Comparison of ENCODE assay signal across 9 cellular contexts in the genomic region with DNA sequence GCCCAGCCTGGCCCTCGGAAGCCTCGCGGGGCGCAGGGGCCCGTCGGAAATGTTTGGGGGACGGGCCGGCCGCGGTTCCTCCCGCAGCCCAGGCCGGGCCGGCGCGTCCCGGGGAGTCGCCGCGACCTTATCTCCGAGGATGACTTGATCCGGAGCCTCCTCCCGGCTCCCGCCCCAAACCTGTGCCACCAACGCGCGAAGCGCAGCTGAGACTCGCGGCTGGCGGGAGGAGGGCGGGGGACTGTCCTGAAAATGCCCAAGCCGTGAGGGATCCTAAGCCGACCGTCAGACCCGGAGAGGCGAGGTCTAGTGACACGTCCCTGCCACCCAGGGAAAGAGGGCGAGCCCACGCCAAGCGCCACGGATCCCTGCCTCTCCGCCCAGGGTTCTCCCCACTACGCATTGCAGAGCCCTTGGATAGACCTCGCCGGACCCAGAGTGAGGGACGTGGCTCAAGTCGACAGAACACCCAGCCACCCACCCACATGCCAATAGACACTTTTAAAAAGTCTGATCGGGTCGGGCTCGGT. TPM values are rescaled to one million over a fixed set of nuclear protein-coding genes. Genes with fewer than 3 reads are reported as not detected.
DNase-seq lines count a peak whose midpoint lies in the region; ATAC-seq and TF ChIP-seq lines count a peak whose summit lies in the region.
"Had no signal": no experiment of that assay in that cellular context is flagged by ENCODE, and none has a peak within 500 bp of the region (broad histone marks: within the 10 kb centered on the region; RNA-seq: fewer than 3 reads in every experiment).

No MANE protein-coding gene starts in this region.

- BruUV-seq in mammary epithelial cell (replicated peaks; lab: Mats Ljungman, UMichigan): no TSS peak

- H3K9me3 ChIP-seq in HUES6 (ENCODE audit: control insufficient read depth, insufficient read depth, low read depth, low read length) (no peaks in the 10 kb centered on the region), mammary epithelial cell (replicated peaks; ENCODE audit: insufficient read depth, low read length) (no peaks in the 10 kb centered on the region), lung (ENCODE audit: control insufficient read depth in 2 of 2, insufficient read depth in 1 of 2, low read length in 1 of 2) (peaks cover 0 to 2% of the 10 kb centered on the region in 2 donors), upper lobe of left lung (no peaks in the 10 kb centered on the region)

- H3K9ac ChIP-seq in HUES6 (ENCODE audit: low read length) (peak overlapping the region; percentile 32), mammary epithelial cell (ENCODE audit: insufficient read depth, low read length) (no peak overlapping the region)

- H2AFZ ChIP-seq in mammary epithelial cell (ENCODE audit: low read depth, low read length): peak overlapping the region; percentile 62

- ATAC-seq in Right ventricle myocardium superior (ENCODE audit: poor library complexity) (no peak), lung (ENCODE audit: insufficient read depth, low FRiP score) (no peak), upper lobe of left lung (ENCODE audit: low FRiP score in 2 of 2) (no peak)

- in situ Hi-C loops in mammary epithelial cell (cut with MboI; ENCODE audit: low sequenced_read_pairs in 2 of 2): no loop called here

- peak overlapping the region; percentile 55 for H3K4me3 ChIP-seq in HUES6 (ENCODE audit: low read depth, low read length)
- H3K4me3 ChIP-seq in mammary epithelial cell (replicated peaks in 1 of 3; ENCODE audit: insufficient read depth in 1 of 3, low read depth in 2 of 3, low read length in 3 of 3): peak overlapping the region in 2 of 3 experiments; percentile 23 to 24
- H3K4me3 ChIP-seq in lung: peak overlapping the region; percentile 31
- peak overlapping the region in 3 of 4 donors; percentile 41 to 73 (median 63) for H3K4me3 ChIP-seq in upper lobe of left lung

- H3K4me1 ChIP-seq in HUES6 (ENCODE audit: control insufficient read depth, insufficient read depth, low read length) (peaks cover 22% of the 10 kb centered on the region), mammary epithelial cell (ENCODE audit: insufficient read depth, low read length) (no peaks in the 10 kb centered on the region), lung (ENCODE audit: control insufficient read depth in 2 of 2, insufficient read depth in 2 of 2, low read length in 2 of 2) (no peaks in the 10 kb centered on the region), upper lobe of left lung (peaks cover 0 to 5% (median 0%) of the 10 kb centered on the region in 4 donors)

- no peak for TF ChIP-seq CTCF in mammary epithelial cell (conservative IDR thresholded peaks at IDR 0.05 in 1 of 2, IDR thresholded peaks at IDR 0.05 in 1 of 2; ENCODE audit: extremely low read depth in 1 of 2, insufficient read depth in 1 of 2, low read depth in 1 of 2, low read length in 2 of 2)
- TF ChIP-seq CTCF in lung (IDR thresholded peaks at IDR 0.05; ENCODE audit: control extremely low read depth, extremely low read depth): no peak
- TF ChIP-seq CTCF in upper lobe of left lung (IDR thresholded peaks at IDR 0.05): no peak

- dilution Hi-C loops in mammary epithelial cell (cut with HindIII; ENCODE audit: low sequenced_read_pairs): no loop called here

- TF ChIP-seq POLR2A in upper lobe of left lung (IDR thresholded peaks at IDR 0.05): no peak

- no peak overlapping the region for H3K27ac ChIP-seq in HUES6 (ENCODE audit: low read depth, low read length)
- no peak overlapping the region for H3K27ac ChIP-seq in mammary epithelial cell (ENCODE audit: insufficient read depth, low read depth, low read length)
- H3K27ac ChIP-seq in lung (ENCODE audit: low read depth in 1 of 2, low read length in 1 of 2): peak overlapping the region in 1 of 2 donors; percentile 85
- peak overlapping the region; percentile 18 to 89 (median 47) for H3K27ac ChIP-seq in upper lobe of left lung
- H3K27ac ChIP-seq: epithelial cell of prostate had no signal

- H3K79me2 ChIP-seq in mammary epithelial cell (ENCODE audit: insufficient read depth, low read length): no peaks in the 10 kb centered on the region

- H3K36me3 ChIP-seq in HUES6 (ENCODE audit: control insufficient read depth, insufficient read depth, low read length): peaks cover 16% of the 10 kb centered on the region
- no peaks in the 10 kb centered on the region for H3K36me3 ChIP-seq in mammary epithelial cell (ENCODE audit: insufficient read depth, low read length)
- H3K36me3 ChIP-seq in lung (ENCODE audit: control insufficient read depth in 2 of 2, insufficient read depth in 2 of 2, low read length in 2 of 2): peaks cover 4 to 6% of the 10 kb centered on the region in 2 donors
- peaks cover 0 to under 1% (median 0%) of the 10 kb centered on the region in 4 donors for H3K36me3 ChIP-seq in upper lobe of left lung

- H4K20me1 ChIP-seq in mammary epithelial cell (ENCODE audit: insufficient read depth, low read length): no peaks in the 10 kb centered on the region

- H3K4me2 ChIP-seq in mammary epithelial cell (ENCODE audit: insufficient read depth, low read depth, low read length): peak overlapping the region; percentile 73

- CTCF ChIA-PET in mammary epithelial cell (lab: Charles Lee; ENCODE audit: low non-redundant PET): no interaction called here

- DNase-seq in Right ventricle myocardium superior (peak; percentile 54), cardiac septum (ENCODE audit: low spot score) (no peak), mammary epithelial cell (no peak), lung (ENCODE audit: low spot score) (no peak), upper lobe of left lung (peak in 1 of 2 donors; percentile 21), T-helper 9 cell (no peak), HuH-7 (ENCODE audit: low spot score) (no peak)

- intact Hi-C loops in Right ventricle myocardium superior (cut with DNase I): no loop called here
- intact Hi-C loops in cardiac septum (cut with DNase I): no loop called here
- intact Hi-C loops in mammary epithelial cell (cut with micrococcal nuclease): loop anchor here (1.0 to 5.0 kb wide), 2 partner anchors 49 to 95 kb away; partner anchors contain the start of gene BCORL1

- no peak for TF ChIP-seq EP300 in upper lobe of left lung (IDR thresholded peaks at IDR 0.05)

- 35% methylated on average over 10 of the region's 50 CpGs for WGBS in mammary epithelial cell (ENCODE audit: low coverage, missing lambda C conversion rate)
- WGBS in lung, 2 donors: 11 to 46% methylated on average over 25 to 50 of the region's 50 CpGs
- 51% methylated on average over 30 of the region's 50 CpGs; no CpG with 5 or more reads in 1 of the 2 donors for WGBS in upper lobe of left lung, 2 donors

- H3K27me3 ChIP-seq in HUES6 (ENCODE audit: control insufficient read depth, insufficient read depth, low read length) (peaks cover 55% of the 10 kb centered on the region), mammary epithelial cell (ENCODE audit: insufficient read depth, low read length) (no peaks in the 10 kb centered on the region), lung (ENCODE audit: control insufficient read depth, insufficient read depth) (no peaks in the 10 kb centered on the region), upper lobe of left lung (no peaks in the 10 kb centered on the region)

RNA-seq across cellular contexts. Expression of gene UTP14A, which starts 26.9 kb away (rescaled TPM):
- total RNA-seq in Right ventricle myocardium superior: 6.9 TPM
- total RNA-seq in cardiac septum: 8.9 TPM
- 10 to 100 TPM; 15.8 to 25.9 TPM for total RNA-seq in mammary epithelial cell
- polyA plus RNA-seq in mammary epithelial cell: 17.0 TPM
- polyA minus RNA-seq in mammary epithelial cell: 9.5 TPM
- 10 to 100 TPM; 11.7 to 14.0 TPM for total RNA-seq in lung
- 10 to 100 TPM; 10.2 to 13.4 TPM for polyA plus RNA-seq in lung
- total RNA-seq in upper lobe of left lung: 10 to 100 TPM in 5 of 6 donors, 1 to 10 TPM in 1; 9.5 to 17.7 (median 15.5) TPM

RNA-seq across cellular contexts. Expression of gene BCORL1, which starts 49.6 kb away (rescaled TPM):
- total RNA-seq in Right ventricle myocardium superior (10.1 TPM), cardiac septum (9.8 TPM), mammary epithelial cell (1 to 10 TPM; 2.2 to 7.2 TPM), lung (10 to 100 TPM; 10.9 to 11.8 TPM), upper lobe of left lung (10 to 100 TPM in 4 of 6 donors, 1 to 10 TPM in 2; 3.2 to 21.4 (median 11.2) TPM)
- polyA plus RNA-seq in mammary epithelial cell (1.1 TPM), lung (1 to 10 TPM; 2.3 to 3.2 TPM)
- polyA minus RNA-seq in mammary epithelial cell: 13.1 TPM

Comparison
In these comparisons a context has a peak if more than half of its experiments do, and no peak if none do; other contexts are left out.
1. H3K27ac ChIP-seq: peak in upper lobe of left lung (4 of 4); none in HUES6 (single experiment) and mammary epithelial cell (single experiment).
2. Peak in every context shown above with its lines, with median percentiles within 50 percentile points of each other: H3K4me3 ChIP-seq.